16 cellular contexts compared by ENCODE assay signal in the genomic region with DNA sequence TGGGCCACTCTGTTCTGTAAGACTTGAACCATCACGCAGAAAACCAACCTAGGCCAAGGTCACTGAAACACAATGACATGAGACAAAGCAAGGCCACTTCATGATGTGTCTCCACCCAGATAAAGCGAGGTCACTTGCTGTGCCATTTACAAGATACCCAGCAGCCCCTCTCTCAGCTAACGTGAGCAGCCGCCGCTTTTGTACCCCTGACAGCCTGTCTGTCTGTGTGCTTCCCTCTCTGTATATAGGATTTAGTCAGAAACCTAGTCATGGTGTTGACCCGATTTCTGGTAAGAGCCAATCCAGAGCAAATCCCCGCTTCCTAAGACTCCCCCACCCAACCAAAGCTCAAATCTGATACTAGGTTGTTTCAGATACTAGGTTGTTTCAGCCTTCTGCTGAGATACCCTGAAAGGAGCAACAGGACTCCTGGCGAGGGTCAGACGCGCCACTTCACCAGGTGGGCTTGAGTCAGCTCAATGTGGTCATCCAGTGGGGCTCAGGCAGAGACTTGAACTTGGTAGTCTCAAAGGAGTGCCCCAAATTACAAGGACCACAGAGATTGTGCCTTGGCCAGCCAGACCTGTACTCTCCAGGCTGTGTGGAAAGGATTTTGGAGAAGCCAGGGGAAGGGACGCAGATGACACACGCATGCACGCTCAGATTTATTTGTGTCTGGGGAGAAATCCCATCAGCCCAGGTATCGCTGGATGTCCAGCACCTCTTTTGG. TPM values are rescaled to one million over a fixed set of nuclear protein-coding genes. Genes with fewer than 3 reads are reported as not detected.
DNase-seq lines count a peak whose midpoint lies in the region; ATAC-seq and TF ChIP-seq lines count a peak whose summit lies in the region.
"Had no signal": no experiment of that assay in that cellular context is flagged by ENCODE, and none has a peak within 500 bp of the region (broad histone marks: within the 10 kb centered on the region; RNA-seq: fewer than 3 reads in every experiment).

No MANE protein-coding gene starts in this region.

- peak; percentile 1 for DNase-seq in BE2C
- peak; percentile 6 for DNase-seq in glutamatergic neuron
- DNase-seq in posterior vena cava (ENCODE audit: low spot score), result peak; percentile 45
- no peak for DNase-seq in NCI-H2196 treated with DMSO at 0.1 percent for 48 hours (lab: John Stamatoyannopoulos, UW; ENCODE audit: unreplicated experiment)
- DNase-seq in UCSD-AML1 (lab: John Stamatoyannopoulos, UW; ENCODE audit: unreplicated experiment), result no peak
- DNase-seq: CD8-positive, alpha-beta memory T cell; DMS53; GF-D8; H9 had no signal

- intact Hi-C loops in posterior vena cava (cut with DNase I), result no loop called here

- no peak overlapping the region for H3K4me3 ChIP-seq in BE2C (ENCODE audit: low read depth, low read length)
- H3K4me3 ChIP-seq: BLaER1, GM23338 had no signal

- H3K27ac Mint-ChIP-seq in IgD-negative memory B cell (peak overlapping the region in 2 of 3 donors; percentile 25 to 67), glutamatergic neuron (ENCODE audit: unreplicated experiment) (no peak overlapping the region)
- H3K27ac Mint-ChIP-seq: GM23338, H9 had no signal

- no peaks in the 10 kb centered on the region for H3K9me3 ChIP-seq in BE2C
- H3K9me3 ChIP-seq: BLaER1, Caco-2 had no signal

- H3K36me3 Mint-ChIP-seq in IgD-negative memory B cell, result peaks cover 3% of the 10 kb centered on the region
- H3K36me3 Mint-ChIP-seq in glutamatergic neuron (ENCODE audit: unreplicated experiment), result no peaks in the 10 kb centered on the region

- TF ChIP-seq CTCF in BE2C (IDR thresholded peaks at IDR 0.05; ENCODE audit: low read depth, low read length) (no peak), glutamatergic neuron (IDR thresholded peaks at IDR 0.05; ENCODE audit: partially characterized antibody, unreplicated experiment) (no peak)

- peak overlapping the region in 1 of 4 donors; percentile 19 for H3K4me3 Mint-ChIP-seq in IgD-negative memory B cell
- H3K4me3 Mint-ChIP-seq in glutamatergic neuron (ENCODE audit: unreplicated experiment), result no peak overlapping the region
- H3K4me3 Mint-ChIP-seq: GM23338, H9 had no signal

- no peaks in the 10 kb centered on the region for H3K36me3 ChIP-seq in BE2C
- H3K36me3 ChIP-seq: BLaER1 had no signal

- peaks cover 3% of the 10 kb centered on the region; the same call in 1 of the 2 replicates for H3K27me3 ChIP-seq in BE2C
- H3K27me3 ChIP-seq: BLaER1 had no signal

- no peaks in the 10 kb centered on the region for H3K9me3 Mint-ChIP-seq in IgD-negative memory B cell
- H3K9me3 Mint-ChIP-seq in glutamatergic neuron (ENCODE audit: unreplicated experiment), result peaks cover 7% of the 10 kb centered on the region
- H3K9me3 Mint-ChIP-seq: CD8-positive, alpha-beta memory T cell; GM23338; H9 had no signal

- peaks cover 6% of the 10 kb centered on the region; the same call in 1 of the 2 replicates for H3K4me1 ChIP-seq in BE2C

- ATAC-seq in GM18502 (IDR thresholded peaks at IDR 0.05; ENCODE audit: poor library complexity, unreplicated experiment), result no peak
- ATAC-seq: GM23338 had no signal

- peaks cover 5 to 15% (median 6%) of the 10 kb centered on the region in 3 donors for H3K4me1 Mint-ChIP-seq in IgD-negative memory B cell
- peaks cover 16% of the 10 kb centered on the region for H3K4me1 Mint-ChIP-seq in glutamatergic neuron (ENCODE audit: low read depth, unreplicated experiment)

- no peaks in the 10 kb centered on the region for H3K27me3 Mint-ChIP-seq in IgD-negative memory B cell
- peaks cover 12% of the 10 kb centered on the region for H3K27me3 Mint-ChIP-seq in glutamatergic neuron (ENCODE audit: unreplicated experiment)
- H3K27me3 Mint-ChIP-seq: CD8-positive, alpha-beta memory T cell had no signal

RNA-seq across cellular contexts. Expression of a gene that starts 3.1 kb away (rescaled TPM):
- 27.0 TPM for polyA plus RNA-seq in BE2C (2012; ENCODE audit: insufficient read depth, insufficient read length, low read depth)
- polyA plus RNA-seq in IgD-negative memory B cell, result 9.1 TPM
- total RNA-seq in glutamatergic neuron (ENCODE audit: unreplicated experiment), result 39.5 TPM
- 10 to 100 TPM; 26.8 to 26.9 TPM for total RNA-seq in posterior vena cava

RNA-seq across cellular contexts. Expression of a gene that starts 38.8 kb away (rescaled TPM):
- not detected for polyA plus RNA-seq in BE2C (2012; ENCODE audit: insufficient read depth, insufficient read length, low read depth)
- not detected for polyA plus RNA-seq in IgD-negative memory B cell
- not detected for total RNA-seq in glutamatergic neuron (ENCODE audit: unreplicated experiment)
- total RNA-seq in posterior vena cava, result not detected
- total RNA-seq: A673; Caco-2; CD8-positive, alpha-beta memory T cell; GM23338; H9; HT-29 had no signal
- polyA plus RNA-seq: CD8-positive, alpha-beta memory T cell; GM23338 had no signal

RNA-seq across cellular contexts. Expression of a gene that starts 45.2 kb away (rescaled TPM):
- polyA plus RNA-seq in BE2C (2012; ENCODE audit: insufficient read depth, insufficient read length, low read depth), result not detected
- polyA plus RNA-seq in IgD-negative memory B cell, result not detected
- total RNA-seq in glutamatergic neuron (ENCODE audit: unreplicated experiment) (not detected), posterior vena cava (under 1 TPM; 0.86 to 0.88 TPM)
- total RNA-seq: A673 had no signal
- polyA plus RNA-seq: CD8-positive, alpha-beta memory T cell had no signal

Comparison
In these comparisons a context has a peak if more than half of its experiments do, and no peak if none do; other contexts are left out.
1. DNase-seq: peak in BE2C (single experiment), glutamatergic neuron (single experiment) and posterior vena cava (single experiment); none in NCI-H2196 treated with DMSO at 0.1 percent for 48 hours (single experiment) and UCSD-AML1 (single experiment).